In the genomic region with DNA sequence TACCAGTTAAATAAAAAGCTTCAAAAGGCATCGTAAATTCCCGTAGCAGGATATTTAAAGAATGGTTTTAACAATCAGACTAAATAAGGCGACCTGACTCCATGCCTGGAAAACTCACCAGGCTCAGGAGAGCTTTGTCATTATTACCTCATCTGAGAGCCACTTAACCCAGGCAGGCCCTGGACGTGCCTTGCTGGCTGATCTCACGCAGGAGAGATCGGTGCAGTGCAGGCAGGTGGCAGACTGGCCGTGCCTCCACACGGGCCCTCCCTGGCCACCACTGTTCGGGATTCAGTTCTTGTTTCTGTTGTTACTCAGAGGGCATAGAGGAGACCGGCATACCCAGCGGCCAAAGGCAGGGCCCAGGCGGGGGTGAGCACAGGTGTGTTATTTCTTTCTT, we compare ENCODE assay signal across 17 cellular contexts. TPM values are rescaled to one million over a fixed set of nuclear protein-coding genes. Genes with fewer than 3 reads are reported as not detected.
DNase-seq lines count a peak whose midpoint lies in the region; ATAC-seq and TF ChIP-seq lines count a peak whose summit lies in the region.
"Had no signal": no experiment of that assay in that cellular context is flagged by ENCODE, and none has a peak within 500 bp of the region (broad histone marks: within the 10 kb centered on the region; RNA-seq: fewer than 3 reads in every experiment).

No MANE protein-coding gene starts in this region.

- H3K9ac ChIP-seq in mesenchymal stem cell (ENCODE audit: low read length), result no peak overlapping the region
- H3K9ac ChIP-seq: SK-N-SH had no signal

- H3K79me2 ChIP-seq in GM23338 (replicated peaks; ENCODE audit: insufficient read depth), result no peaks in the 10 kb centered on the region

- no peak overlapping the region for H4K8ac ChIP-seq in mesenchymal stem cell (ENCODE audit: low read length)

- H3K27me3 Mint-ChIP-seq in GM23338 (ENCODE audit: insufficient read depth, low read depth, poor library complexity), result peaks cover 11% of the 10 kb centered on the region
- H3K27me3 Mint-ChIP-seq: activated CD4-positive, alpha-beta memory T cell treated with anti-CD3 and anti-CD28 coated beads, Interleukin-2, amount 10 ng/mL, durations not matched to agents 7 days and 5 days had no signal

- H3K14ac ChIP-seq in mesenchymal stem cell (ENCODE audit: low read length in 2 of 2), result no peak overlapping the region

- peak overlapping the region; percentile 85; the same call in 1 of the 2 replicates for H2AFZ ChIP-seq in GM23338
- H2AFZ ChIP-seq in mesenchymal stem cell (ENCODE audit: low read depth, low read length), result no peak overlapping the region

- H4K20me1 ChIP-seq in GM23338 (replicated peaks; ENCODE audit: insufficient read depth), result no peaks in the 10 kb centered on the region

- no peak overlapping the region for H4K91ac ChIP-seq in mesenchymal stem cell (ENCODE audit: low read length)

- H3K27ac Mint-ChIP-seq in GM23338, result no peak overlapping the region
- H3K27ac Mint-ChIP-seq: activated CD4-positive, alpha-beta memory T cell treated with anti-CD3 and anti-CD28 coated beads, Interleukin-2, amount 10 ng/mL, durations not matched to agents 7 days and 5 days; activated T-helper 17 cell treated with anti-CD3 and anti-CD28 coated beads, Interleukin-2, amount 50 U/mL, for 72 hours; mesothelial cell of epicardium had no signal

- no peaks in the 10 kb centered on the region for H3K79me1 ChIP-seq in mesenchymal stem cell (replicated peaks; ENCODE audit: low read length, poor library complexity, severe bottlenecking)

- H3K9me3 Mint-ChIP-seq in GM23338, result no peaks in the 10 kb centered on the region; the same call in 2 of the 3 replicates
- H3K9me3 Mint-ChIP-seq: activated CD4-positive, alpha-beta memory T cell treated with anti-CD3 and anti-CD28 coated beads, Interleukin-2, amount 10 ng/mL, durations not matched to agents 7 days and 5 days; activated T-helper 17 cell treated with anti-CD3 and anti-CD28 coated beads, Interleukin-2, amount 50 U/mL, for 72 hours; mesothelial cell of epicardium had no signal

- no peak overlapping the region for H3K18ac ChIP-seq in mesenchymal stem cell (ENCODE audit: low read depth in 1 of 2, low read length in 2 of 2)

- H3K36me3 Mint-ChIP-seq in GM23338 (ENCODE audit: low read depth), result no peaks in the 10 kb centered on the region
- H3K36me3 Mint-ChIP-seq: mesothelial cell of epicardium had no signal

- no peak overlapping the region for H2AK5ac ChIP-seq in mesenchymal stem cell (ENCODE audit: low read length, severe bottlenecking)

- no peaks in the 10 kb centered on the region for H3K27me3 ChIP-seq in GM23338 (ENCODE audit: insufficient read depth)
- H3K27me3 ChIP-seq in cardiac muscle cell, result no peaks in the 10 kb centered on the region
- peaks cover 0 to 3% of the 10 kb centered on the region in 2 experiments for H3K27me3 ChIP-seq in mesenchymal stem cell (ENCODE audit: control insufficient read depth in 1 of 2, insufficient read depth in 1 of 2, low read length in 2 of 2)

- 56% methylated on average over 9 of the region's 12 CpGs for WGBS in mesenchymal stem cell

- H3K4me3 Mint-ChIP-seq in GM23338, result no peak overlapping the region
- H3K4me3 Mint-ChIP-seq: activated CD4-positive, alpha-beta memory T cell treated with anti-CD3 and anti-CD28 coated beads, Interleukin-2, amount 10 ng/mL, durations not matched to agents 7 days and 5 days; activated T-helper 17 cell treated with anti-CD3 and anti-CD28 coated beads, Interleukin-2, amount 50 U/mL, for 72 hours; mesothelial cell of epicardium had no signal

- TF ChIP-seq CTCF in GM23338 (conservative IDR thresholded peaks at IDR 0.05; ENCODE audit: low read depth in 2 of 2) (no peak), cardiac muscle cell (IDR thresholded peaks at IDR 0.05; ENCODE audit: low read depth, low read length) (no peak)

- no peaks in the 10 kb centered on the region for H3K9me2 ChIP-seq in GM23338 (ENCODE audit: insufficient read depth)
- H3K9me2 ChIP-seq: SK-N-SH had no signal

- ATAC-seq in GM23338, result peak; percentile 94
- ATAC-seq: activated T-helper 17 cell treated with anti-CD3 and anti-CD28 coated beads, Interleukin-2, amount 50 U/mL, for 72 hours had no signal

- no peak overlapping the region for H2BK5ac ChIP-seq in mesenchymal stem cell (ENCODE audit: low read depth, low read length, poor library complexity, severe bottlenecking)

- H3K4me1 Mint-ChIP-seq in GM23338, result peaks cover 16% of the 10 kb centered on the region
- H3K4me1 Mint-ChIP-seq: activated CD4-positive, alpha-beta memory T cell treated with anti-CD3 and anti-CD28 coated beads, Interleukin-2, amount 10 ng/mL, durations not matched to agents 7 days and 5 days; activated T-helper 17 cell treated with anti-CD3 and anti-CD28 coated beads, Interleukin-2, amount 50 U/mL, for 72 hours; mesothelial cell of epicardium had no signal

- no peak overlapping the region; the same call in 1 of the 2 replicates for H3K27ac ChIP-seq in GM23338 (ENCODE audit: low read depth)
- peak overlapping the region; percentile 94 for H3K27ac ChIP-seq in cardiac muscle cell
- no peak overlapping the region for H3K27ac ChIP-seq in mesenchymal stem cell (ENCODE audit: low read length, poor library complexity, severe bottlenecking)

- H3K36me3 ChIP-seq in GM23338 (ENCODE audit: insufficient read depth) (no peaks in the 10 kb centered on the region), cardiac muscle cell (no peaks in the 10 kb centered on the region), mesenchymal stem cell (ENCODE audit: control insufficient read depth in 1 of 2, insufficient read depth in 2 of 2, low read depth in 1 of 2, low read length in 2 of 2) (no peaks in the 10 kb centered on the region)

- H3K4me3 ChIP-seq in GM23338, result no peak overlapping the region
- H3K4me3 ChIP-seq in cardiac muscle cell, result no peak overlapping the region
- no peak overlapping the region for H3K4me3 ChIP-seq in mesenchymal stem cell (ENCODE audit: insufficient read depth in 1 of 2, low read depth in 1 of 2, low read length in 2 of 2)

- H3K4me2 ChIP-seq in GM23338, result no peak overlapping the region
- no peak overlapping the region for H3K4me2 ChIP-seq in mesenchymal stem cell (ENCODE audit: low read length, poor library complexity, severe bottlenecking)
- H3K4me2 ChIP-seq: SK-N-SH had no signal

- no peak overlapping the region for H2BK12ac ChIP-seq in mesenchymal stem cell (ENCODE audit: low read length in 2 of 2)

- H3K4me1 ChIP-seq in GM23338 (ENCODE audit: insufficient read depth) (peaks cover 13% of the 10 kb centered on the region), cardiac muscle cell (ENCODE audit: low read depth) (peaks cover 17% of the 10 kb centered on the region), mesenchymal stem cell (ENCODE audit: control insufficient read depth, insufficient read depth, low read depth, low read length) (no peaks in the 10 kb centered on the region)

- no peak overlapping the region for H2BK15ac ChIP-seq in mesenchymal stem cell (ENCODE audit: low read depth, poor library complexity, severe bottlenecking)

- H3K9me3 ChIP-seq in cardiac muscle cell (ENCODE audit: low read depth) (no peaks in the 10 kb centered on the region), mesenchymal stem cell (ENCODE audit: control insufficient read depth, low read length) (no peaks in the 10 kb centered on the region)
- H3K9me3 ChIP-seq: SK-N-SH had no signal

- H3F3A ChIP-seq in GM23338 (replicated peaks; ENCODE audit: low read depth), result no peaks in the 10 kb centered on the region; the same call in 1 of the 2 replicates

- no peak overlapping the region for H3K23ac ChIP-seq in mesenchymal stem cell (ENCODE audit: low read length in 2 of 2)

- H3K4ac ChIP-seq in mesenchymal stem cell (ENCODE audit: low read depth in 1 of 2, low read length in 2 of 2), result no peak overlapping the region

- no peak overlapping the region for H2BK120ac ChIP-seq in mesenchymal stem cell (ENCODE audit: low read depth, low read length)

- DNase-seq in GM23338 (ENCODE audit: low spot score) (peak; percentile 23), RPMI8226 (peak; percentile 66), cardiac muscle cell (ENCODE audit: low read depth in 1 of 2, low spot score in 1 of 2) (peak in 1 of 2 donors; percentile 81), retina (peak; percentile 51), mesenchymal stem cell (no peak), NK-92 (lab: John Stamatoyannopoulos, UW; ENCODE audit: unreplicated experiment) (no peak)
- DNase-seq in stimulated activated naive CD4-positive, alpha-beta T cell treated with Interleukin-2 at 50 U/mL for 16 hours (lab: John Stamatoyannopoulos, UW), result no peak
- no peak for DNase-seq in central memory CD4-positive, alpha-beta T cell
- DNase-seq: activated CD4-positive, alpha-beta memory T cell treated with anti-CD3 and anti-CD28 coated beads, Interleukin-2, amount 10 ng/mL, durations not matched to agents 7 days and 5 days; AML-193; amniotic stem cell; NCI-H1436; occipital lobe; SK-N-SH had no signal

TF ChIP-seq in GM23338, 12 proteins besides CTCF, POLR2A, EP300 and RAD21 (continues in another document):
- TF ChIP-seq EZH2phosphoT487 (IDR thresholded peaks at IDR 0.05; ENCODE audit: unreplicated experiment), result no peak
- TF ChIP-seq EZH2 (IDR thresholded peaks at IDR 0.05; ENCODE audit: low read depth, unreplicated experiment), result no peak
- no peak for TF ChIP-seq JUNB (IDR thresholded peaks at IDR 0.05; ENCODE audit: unreplicated experiment)
- TF ChIP-seq, protein P1, sequence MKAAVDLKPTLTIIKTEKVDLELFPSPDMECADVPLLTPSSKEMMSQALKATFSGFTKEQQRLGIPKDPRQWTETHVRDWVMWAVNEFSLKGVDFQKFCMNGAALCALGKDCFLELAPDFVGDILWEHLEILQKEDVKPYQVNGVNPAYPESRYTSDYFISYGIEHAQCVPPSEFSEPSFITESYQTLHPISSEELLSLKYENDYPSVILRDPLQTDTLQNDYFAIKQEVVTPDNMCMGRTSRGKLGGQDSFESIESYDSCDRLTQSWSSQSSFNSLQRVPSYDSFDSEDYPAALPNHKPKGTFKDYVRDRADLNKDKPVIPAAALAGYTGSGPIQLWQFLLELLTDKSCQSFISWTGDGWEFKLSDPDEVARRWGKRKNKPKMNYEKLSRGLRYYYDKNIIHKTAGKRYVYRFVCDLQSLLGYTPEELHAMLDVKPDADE (IDR thresholded peaks at IDR 0.05), result no peak

RNA-seq across cellular contexts. Expression of gene MT1HL1, which starts 6.4 kb away (rescaled TPM):
- total RNA-seq in GM23338 (2014; rRNA removed; shearing (Covaris generic)), result not detected in 2 replicates
- not detected in 2 replicates for polyA plus RNA-seq in GM23338 (2016; fragmentation: Nextera tagmentation; extraction: Ambion mirVana)
- total RNA-seq in cardiac muscle cell, result not detected in 2 replicates
- polyA plus RNA-seq in cardiac muscle cell, result not detected in 2 replicates
- polyA plus RNA-seq in mesenchymal stem cell (2013, experiment 1 of 2), result not detected
- polyA plus RNA-seq in mesenchymal stem cell (2013, experiment 2 of 2), result not detected
- total RNA-seq: activated CD4-positive, alpha-beta memory T cell treated with anti-CD3 and anti-CD28 coated beads, Interleukin-2, amount 10 ng/mL, durations not matched to agents 7 days and 5 days; activated T-helper 17 cell treated with anti-CD3 and anti-CD28 coated beads, Interleukin-2, amount 50 U/mL, for 72 hours; dermis microvascular lymphatic vessel endothelial cell; mesothelial cell of epicardium; occipital lobe had no signal
- polyA plus RNA-seq: SK-N-SH had no signal

RNA-seq across cellular contexts. Expression of gene RYR2, which starts 44.1 kb away (rescaled TPM):
- total RNA-seq in GM23338 (2014; rRNA removed; shearing (Covaris generic)), result 6.7 and 10.0 TPM in 2 replicates
- polyA plus RNA-seq in GM23338 (2016; fragmentation: Nextera tagmentation; extraction: Ambion mirVana) (1.7 and 8.9 TPM in 2 replicates), cardiac muscle cell (29.8 and 34.4 TPM in 2 replicates)
- total RNA-seq in cardiac muscle cell, result 87.1 and 155 TPM in 2 replicates
- polyA plus RNA-seq in mesenchymal stem cell (2013, experiment 1 of 2), result 0.04 TPM
- polyA plus RNA-seq in mesenchymal stem cell (2013, experiment 2 of 2), result 0.01 TPM

Comparison
In these comparisons a context has a peak if more than half of its experiments do, and no peak if none do; other contexts are left out.
1. DNase-seq: peak in GM23338 (single experiment), RPMI8226 (single experiment) and retina (single experiment); none in stimulated activated naive CD4-positive, alpha-beta T cell treated with Interleukin-2 at 50 U/mL for 16 hours (single experiment), mesenchymal stem cell (single experiment), NK-92 (single experiment) and central memory CD4-positive, alpha-beta T cell (single experiment).